8 cellular contexts compared by ENCODE assay signal in the genomic region with DNA sequence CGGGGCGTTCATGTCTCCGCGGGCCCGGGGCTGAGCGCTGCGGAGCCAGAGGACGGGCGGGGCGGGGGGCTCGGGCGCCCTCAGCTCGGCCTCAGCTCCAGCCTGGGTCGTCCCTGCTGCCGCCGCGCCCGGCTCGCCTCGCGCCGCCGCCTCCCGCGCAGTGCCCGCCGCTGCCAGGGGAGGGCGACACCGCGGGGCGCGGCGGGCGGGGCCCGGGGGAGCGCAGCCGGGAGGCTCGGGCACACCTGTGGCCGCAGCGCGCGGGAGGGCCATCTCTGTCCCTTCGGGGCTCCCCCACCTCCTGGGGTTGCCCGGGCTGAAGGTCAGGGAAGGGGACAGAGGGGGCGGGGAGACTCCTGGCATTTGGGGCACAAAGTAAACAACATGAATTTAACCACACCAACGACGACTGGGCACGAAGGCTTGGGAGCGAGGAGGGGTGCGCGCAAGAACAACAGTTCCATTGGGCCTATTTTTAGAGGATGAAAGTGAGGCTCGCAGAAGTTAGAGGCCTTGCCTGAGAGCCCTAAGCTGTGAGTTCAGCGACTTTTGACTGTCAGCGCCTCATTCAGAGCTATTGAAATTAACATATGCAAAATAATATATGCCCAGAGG. TPM values are rescaled to one million over a fixed set of nuclear protein-coding genes. Genes with fewer than 3 reads are reported as not detected.
DNase-seq lines count a peak whose midpoint lies in the region; ATAC-seq and TF ChIP-seq lines count a peak whose summit lies in the region.

A gene with protein sequence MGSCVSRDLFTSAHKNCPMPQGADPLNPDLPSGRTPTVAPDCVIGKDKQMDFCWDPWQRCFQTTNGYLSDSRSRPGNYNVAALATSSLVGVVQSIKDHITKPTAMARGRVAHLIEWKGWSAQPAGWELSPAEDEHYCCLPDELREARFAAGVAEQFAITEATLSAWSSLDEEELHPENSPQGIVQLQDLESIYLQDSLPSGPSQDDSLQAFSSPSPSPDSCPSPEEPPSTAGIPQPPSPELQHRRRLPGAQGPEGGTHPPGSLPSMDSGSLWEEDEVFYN (minus strand): TSS at position 162 of the 615 bp plus-strand sequence. CDS start 209 bp downstream, outside the sequence.

- no peak within 1 kb of the TSS for H3K4me3 ChIP-seq in CD8-positive, alpha-beta T cell (ENCODE audit: low read depth, low read length)
- peak within 1 kb of the TSS; percentile 67 for H3K4me3 ChIP-seq in coronary artery
- peak within 1 kb of the TSS; percentile 37 for H3K4me3 ChIP-seq in mesodermal cell (ENCODE audit: extremely low read depth, insufficient read depth, low read length, poor library complexity, severe bottlenecking)

- peak; percentile 35 for TF ChIP-seq CTCF in CD8-positive, alpha-beta T cell (IDR thresholded peaks at IDR 0.05)
- TF ChIP-seq CTCF in coronary artery (IDR thresholded peaks at IDR 0.05): peak; percentile 25

- POLR2A ChIA-PET in CD8-positive, alpha-beta T cell (lab: Charles Lee): no interaction called here

- H3K4me1 Mint-ChIP-seq in CD8-positive, alpha-beta T cell (ENCODE audit: low read depth): peaks cover 17% of the 10 kb centered on the region

- H3K4me3 Mint-ChIP-seq in CD8-positive, alpha-beta T cell: peak within 1 kb of the TSS; percentile 83

- no peaks in the 10 kb centered on the region for H3K36me3 ChIP-seq in CD8-positive, alpha-beta T cell (ENCODE audit: insufficient read depth, low read length)
- no peaks in the 10 kb centered on the region for H3K36me3 ChIP-seq in mesodermal cell (ENCODE audit: control insufficient read depth, insufficient read depth, low read length)

- no peak within 1 kb of the TSS for H3K27ac ChIP-seq in CD8-positive, alpha-beta T cell (ENCODE audit: low read depth, low read length)
- H3K27ac ChIP-seq in coronary artery (no peak within 1 kb of the TSS), mesodermal cell (ENCODE audit: low read depth, low read length, severe bottlenecking) (no peak within 1 kb of the TSS), substantia nigra (ENCODE audit: low read depth, low read length, poor library complexity, severe bottlenecking) (peak within 1 kb of the TSS; percentile 59)

- H3K9me3 ChIP-seq in CD8-positive, alpha-beta T cell (ENCODE audit: low read length): no peaks in the 10 kb centered on the region
- H3K9me3 ChIP-seq in mesodermal cell (ENCODE audit: control insufficient read depth, low read length): no peaks in the 10 kb centered on the region

- peak; percentile 92 for ATAC-seq in CD8-positive, alpha-beta T cell
- no peak for ATAC-seq in GM21786 (IDR thresholded peaks at IDR 0.05; ENCODE audit: unreplicated experiment)
- no peak for ATAC-seq in HG03108 (IDR thresholded peaks at IDR 0.05; ENCODE audit: unreplicated experiment)

- H3K27ac Mint-ChIP-seq in CD8-positive, alpha-beta T cell: no peak within 1 kb of the TSS

- H3K27me3 ChIP-seq in CD8-positive, alpha-beta T cell (ENCODE audit: insufficient read depth, low read length): peaks cover 12% of the 10 kb centered on the region

- H3K27me3 Mint-ChIP-seq in CD8-positive, alpha-beta T cell (ENCODE audit: low read depth): peaks cover 18% of the 10 kb centered on the region

- CTCF ChIA-PET in CD8-positive, alpha-beta T cell (lab: Charles Lee): interaction anchor here (0.6 to 17.9 kb wide), 7 partner anchors 9 to 298 kb away, joined by 3 to 473 read pairs (median 4); no protein-coding TSS in a partner anchor

- H3K36me3 Mint-ChIP-seq in CD8-positive, alpha-beta T cell: no peaks in the 10 kb centered on the region

- DNase-seq in CD8-positive, alpha-beta T cell: peak in 5 of 7 experiments; percentile 13 to 59 (median 30)
- DNase-seq in HT-29 (ENCODE audit: low spot score): peak; percentile 31
- peak; percentile 16 to 32 for DNase-seq in activated CD4-positive, alpha-beta T cell treated with anti-CD3 and anti-CD28 coated beads for 24 hours (ENCODE audit: low read depth in 2 of 2)
- no peak for DNase-seq in coronary artery (ENCODE audit: low spot score)
- DNase-seq in substantia nigra (lab: John Stamatoyannopoulos, UW): peak in 17 of 49 donors; percentile 12 to 74 (median 30)

- H3K4me1 ChIP-seq in CD8-positive, alpha-beta T cell (ENCODE audit: insufficient read depth, low read length): peaks cover 10% of the 10 kb centered on the region
- peaks cover 12% of the 10 kb centered on the region for H3K4me1 ChIP-seq in mesodermal cell (ENCODE audit: control insufficient read depth, insufficient read depth, low read length, poor library complexity, severe bottlenecking)

- 1 to 4% methylated on average over 5 to 47 of the region's 54 CpGs for WGBS in mesodermal cell (ENCODE audit: insufficient coverage in 2 of 2), 2 experiments

- no peaks in the 10 kb centered on the region for H3K9me3 Mint-ChIP-seq in CD8-positive, alpha-beta T cell

- intact Hi-C loops in CD8-positive, alpha-beta T cell (cut with DNase I, micrococcal nuclease): loop anchor here in 1 of 2 experiments (10.0 kb wide), 1 partner anchor 291 kb away; a partner anchor contains a TSS

RNA-seq across cellular contexts. Expression of the gene that starts here (rescaled TPM):
- not detected for total RNA-seq in CD8-positive, alpha-beta T cell
- 0.34 and 0.43 TPM in 2 replicates for total RNA-seq in HT-29 (2014; rRNA removed; shearing (Covaris generic))
- 0.96 TPM for polyA plus RNA-seq in mesodermal cell (2013, experiment 1 of 2)
- 0.71 TPM for polyA plus RNA-seq in mesodermal cell (2013, experiment 2 of 2)

Comparison
In these comparisons a context has a peak if more than half of its experiments do, and no peak if none do; other contexts are left out.
1. Peak in DNase-seq and ATAC-seq in CD8-positive, alpha-beta T cell; RNA of the gene not detected or under 1 TPM.
2. Peak in DNase-seq in HT-29; RNA of the gene not detected or under 1 TPM.